ENCODE assay signal across 9 cellular contexts in the genomic region with DNA sequence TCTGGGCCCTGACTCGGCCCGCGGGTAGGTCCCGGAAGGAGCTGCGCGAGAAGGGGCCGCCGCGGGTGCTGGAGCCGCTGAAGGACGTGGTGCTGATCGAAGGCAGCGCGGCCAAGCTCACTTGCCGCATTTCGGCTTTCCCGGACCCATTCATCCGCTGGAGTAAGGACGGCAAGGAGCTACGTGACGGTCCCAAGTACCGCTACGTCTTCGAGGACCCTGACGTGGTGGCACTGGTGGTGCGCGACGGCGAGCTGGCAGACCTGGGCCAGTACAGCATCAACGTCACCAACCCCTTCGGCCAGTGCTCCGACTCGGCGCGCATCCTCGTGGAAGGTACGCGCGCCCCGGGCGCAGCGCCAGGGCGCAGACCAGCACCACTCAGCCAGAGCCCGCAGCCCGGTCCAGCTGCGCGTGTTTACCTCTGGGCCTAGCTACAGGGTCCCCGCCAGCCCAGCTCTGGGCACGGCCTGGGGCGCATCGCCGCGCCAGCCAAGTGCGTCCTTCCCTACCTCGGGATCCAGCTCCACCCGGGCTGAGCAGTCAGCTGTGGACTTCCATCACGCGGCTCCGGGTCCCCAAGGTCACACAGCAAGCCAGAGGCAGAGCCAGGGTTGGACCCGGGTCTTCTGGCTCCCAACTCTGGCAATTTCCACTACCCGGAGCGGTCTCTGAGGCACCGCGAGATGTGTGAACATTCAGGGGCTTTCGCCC. TPM values are rescaled to one million over a fixed set of nuclear protein-coding genes. Genes with fewer than 3 reads are reported as not detected.
A peak's percentile ranks its signal among the peaks of the same experiment; 100 is the strongest.
DNase-seq lines count a peak whose midpoint lies in the region; ATAC-seq and TF ChIP-seq lines count a peak whose summit lies in the region.
"Had no signal": no experiment of that assay in that cellular context is flagged by ENCODE, and none has a peak within 500 bp of the region (broad histone marks: within the 10 kb centered on the region; RNA-seq: fewer than 3 reads in every experiment).

No MANE protein-coding gene starts in this region.

- H3K27ac ChIP-seq in CD8-positive, alpha-beta memory T cell (ENCODE audit: low read depth, low read length), result no peak overlapping the region
- peak overlapping the region; percentile 97 to 99 (median 97) for H3K27ac ChIP-seq in esophagus muscularis mucosa (replicated peaks in 1 of 4)
- H3K27ac ChIP-seq in neutrophil, result no peak overlapping the region
- H3K27ac ChIP-seq in MM.1S (ENCODE audit: low read length), result no peak overlapping the region

- peaks cover 28 to 45% (median 31%) of the 10 kb centered on the region in 3 donors for H3K4me1 Mint-ChIP-seq in CD8-positive, alpha-beta memory T cell
- H3K4me1 Mint-ChIP-seq in T-helper 1 cell treated with Interleukin-12 subunit alpha and Interleukin-12 subunit beta and Interleukin-4 antibody, amounts not matched to agents 30 μg/mL and 1 μg/mL, for 36 hours (ENCODE audit: low read depth), result peaks cover 23% of the 10 kb centered on the region

- no peak for TF ChIP-seq EP300 in esophagus muscularis mucosa (IDR thresholded peaks at IDR 0.05)

- H3K9me3 Mint-ChIP-seq in CD8-positive, alpha-beta memory T cell, result no peaks in the 10 kb centered on the region
- no peaks in the 10 kb centered on the region for H3K9me3 Mint-ChIP-seq in T-helper 1 cell treated with Interleukin-12 subunit alpha and Interleukin-12 subunit beta and Interleukin-4 antibody, amounts not matched to agents 30 μg/mL and 1 μg/mL, for 36 hours

- H3K4me2 ChIP-seq in MM.1S (ENCODE audit: low read depth, low read length), result no peak overlapping the region

- POLR2A ChIA-PET in CD8-positive, alpha-beta memory T cell (lab: Charles Lee), result no interaction called here

- DNase-seq in CD8-positive, alpha-beta memory T cell, result peak in 1 of 5 donors; percentile 8
- DNase-seq in esophagus muscularis mucosa (ENCODE audit: extremely low spot score), result no peak
- no peak for DNase-seq in activated gamma-delta T cell (lab: John Stamatoyannopoulos, UW)
- no peak for DNase-seq in MM.1S
- no peak for DNase-seq in NCI-H2107 treated with DMSO at 0.1 percent for 48 hours (lab: John Stamatoyannopoulos, UW; ENCODE audit: unreplicated experiment)

- H3K36me3 ChIP-seq in CD8-positive, alpha-beta memory T cell (ENCODE audit: insufficient read depth, low read length), result no peaks in the 10 kb centered on the region
- H3K36me3 ChIP-seq in esophagus muscularis mucosa (peaks cover 0 to 19% (median 12%) of the 10 kb centered on the region in 4 donors), neutrophil (peaks cover 2% of the 10 kb centered on the region), MM.1S (replicated peaks; ENCODE audit: insufficient read depth, low read length) (no peaks in the 10 kb centered on the region)

- H4K20me1 ChIP-seq in MM.1S (ENCODE audit: insufficient read depth, low read length), result no peaks in the 10 kb centered on the region

- peaks cover 26% of the 10 kb centered on the region for H3K4me1 ChIP-seq in CD8-positive, alpha-beta memory T cell (ENCODE audit: insufficient read depth, low read length)
- H3K4me1 ChIP-seq in esophagus muscularis mucosa (peaks cover 28 to 85% (median 65%) of the 10 kb centered on the region in 4 donors), neutrophil (ENCODE audit: control insufficient read depth in 1 of 2, insufficient read depth in 1 of 2, low read depth in 1 of 2, low read length in 1 of 2) (peaks cover 27 to 32% of the 10 kb centered on the region in 2 experiments), MM.1S (ENCODE audit: low read length) (peaks cover 11% of the 10 kb centered on the region)

- intact Hi-C loops in esophagus muscularis mucosa (cut with DNase I), result loop anchor here (5.0 kb wide), 1 partner anchor 35 kb away; no protein-coding TSS in a partner anchor

- H3K4me3 Mint-ChIP-seq in CD8-positive, alpha-beta memory T cell, result peak overlapping the region; percentile 85 to 99 (median 96)
- peak overlapping the region; percentile 93 for H3K4me3 Mint-ChIP-seq in T-helper 1 cell treated with Interleukin-12 subunit alpha and Interleukin-12 subunit beta and Interleukin-4 antibody, amounts not matched to agents 30 μg/mL and 1 μg/mL, for 36 hours

- peaks cover 0 to 6% (median 0%) of the 10 kb centered on the region in 3 donors for H3K36me3 Mint-ChIP-seq in CD8-positive, alpha-beta memory T cell
- H3K36me3 Mint-ChIP-seq in T-helper 1 cell treated with Interleukin-12 subunit alpha and Interleukin-12 subunit beta and Interleukin-4 antibody, amounts not matched to agents 30 μg/mL and 1 μg/mL, for 36 hours (ENCODE audit: low read depth), result no peaks in the 10 kb centered on the region

- H3K9me3 ChIP-seq in CD8-positive, alpha-beta memory T cell (ENCODE audit: low read length), result no peaks in the 10 kb centered on the region
- H3K9me3 ChIP-seq in esophagus muscularis mucosa, result no peaks in the 10 kb centered on the region
- no peaks in the 10 kb centered on the region for H3K9me3 ChIP-seq in neutrophil
- H3K9me3 ChIP-seq in MM.1S (replicated peaks; ENCODE audit: insufficient read depth, low read length), result no peaks in the 10 kb centered on the region

- peak; percentile 3 for TF ChIP-seq POLR2A in esophagus muscularis mucosa (IDR thresholded peaks at IDR 0.05; ENCODE audit: low read depth)

- ATAC-seq in HG02798 (IDR thresholded peaks at IDR 0.05; ENCODE audit: poor library complexity, unreplicated experiment), result no peak

- H3K9ac ChIP-seq in MM.1S (ENCODE audit: low read length), result no peak overlapping the region

- CTCF ChIA-PET in CD8-positive, alpha-beta memory T cell (lab: Charles Lee), result interaction anchor here (0.7 to 6.1 kb wide), 7 partner anchors 12 to 145 kb away, joined by 3 to 102 read pairs (median 8); no protein-coding TSS in a partner anchor

- H3K27me3 ChIP-seq in CD8-positive, alpha-beta memory T cell (ENCODE audit: insufficient read depth, low read length, poor library complexity, severe bottlenecking), result peaks cover 36% of the 10 kb centered on the region
- H3K27me3 ChIP-seq in esophagus muscularis mucosa (peaks cover 0 to 23% (median 0%) of the 10 kb centered on the region in 4 donors), neutrophil (peaks cover 58% of the 10 kb centered on the region), MM.1S (replicated peaks; ENCODE audit: insufficient read depth, low read length) (peaks cover 55% of the 10 kb centered on the region)

- H3K27me3 Mint-ChIP-seq in CD8-positive, alpha-beta memory T cell, result peaks cover 34 to 56% of the 10 kb centered on the region in 2 donors
- H3K27me3 Mint-ChIP-seq in T-helper 1 cell treated with Interleukin-12 subunit alpha and Interleukin-12 subunit beta and Interleukin-4 antibody, amounts not matched to agents 30 μg/mL and 1 μg/mL, for 36 hours (ENCODE audit: low read depth), result peaks cover 52% of the 10 kb centered on the region

- H3K4me3 ChIP-seq in CD8-positive, alpha-beta memory T cell (ENCODE audit: low read length), result peak overlapping the region; percentile 77
- H3K4me3 ChIP-seq in esophagus muscularis mucosa, result peak overlapping the region; percentile 65 to 77 (median 72)
- peak overlapping the region; percentile 86 to 88 for H3K4me3 ChIP-seq in neutrophil (ENCODE audit: low read depth in 1 of 2, low read length in 1 of 2)
- H3K4me3 ChIP-seq in MM.1S (ENCODE audit: low read length), result no peak overlapping the region

- TF ChIP-seq CTCF in esophagus muscularis mucosa (IDR thresholded peaks at IDR 0.05), result peak in 1 of 3 experiments; percentile 14
- TF ChIP-seq CTCF in neutrophil (IDR thresholded peaks at IDR 0.05), result no peak
- TF ChIP-seq CTCF in MM.1S (IDR thresholded peaks at IDR 0.05; ENCODE audit: low read length), result no peak

- WGBS in esophagus muscularis mucosa, result 40% methylated on average over 35 of the region's 65 CpGs

- peaks cover 13% of the 10 kb centered on the region for H3K79me2 ChIP-seq in MM.1S (ENCODE audit: low read length)

- H3K9me2 ChIP-seq in MM.1S (replicated peaks; ENCODE audit: insufficient read depth, low read length), result no peaks in the 10 kb centered on the region

- peak overlapping the region in 1 of 8 donors; percentile 34 for H3K27ac Mint-ChIP-seq in CD8-positive, alpha-beta memory T cell
- H3K27ac Mint-ChIP-seq in T-helper 1 cell treated with Interleukin-12 subunit alpha and Interleukin-12 subunit beta and Interleukin-4 antibody, amounts not matched to agents 30 μg/mL and 1 μg/mL, for 36 hours, result no peak overlapping the region

- no peaks in the 10 kb centered on the region for H3F3A ChIP-seq in MM.1S (ENCODE audit: insufficient read depth, low read length)

- H2AFZ ChIP-seq in MM.1S (ENCODE audit: low read length), result no peak overlapping the region

RNA-seq across cellular contexts. Expression of a gene that starts 1.8 kb away (rescaled TPM):
- total RNA-seq in CD8-positive, alpha-beta memory T cell, result 10 to 100 TPM; 36.9 to 37.1 TPM
- polyA plus RNA-seq in CD8-positive, alpha-beta memory T cell, result 32.5 TPM
- total RNA-seq in esophagus muscularis mucosa, result 10 to 100 TPM; 16.2 to 32.6 (median 19.9) TPM

RNA-seq across cellular contexts. Expression of a gene that starts 17.3 kb away (rescaled TPM):
- total RNA-seq in CD8-positive, alpha-beta memory T cell, result not detected
- polyA plus RNA-seq in CD8-positive, alpha-beta memory T cell, result not detected
- not detected for total RNA-seq in esophagus muscularis mucosa
- total RNA-seq: pulmonary artery endothelial cell had no signal

RNA-seq across cellular contexts. Expression of a gene that starts 46.7 kb away (rescaled TPM):
- total RNA-seq in CD8-positive, alpha-beta memory T cell, result 10 to 100 TPM; 32.9 to 36.5 TPM
- 8.7 TPM for polyA plus RNA-seq in CD8-positive, alpha-beta memory T cell
- 10 to 100 TPM; 44.4 to 67.8 (median 58.4) TPM for total RNA-seq in esophagus muscularis mucosa

RNA-seq across cellular contexts. Expression of a gene that starts 46.9 kb away (rescaled TPM):
- 1 to 10 TPM; 5.2 to 6.0 TPM for total RNA-seq in CD8-positive, alpha-beta memory T cell
- not detected for polyA plus RNA-seq in CD8-positive, alpha-beta memory T cell
- 1 to 10 TPM; 3.7 to 4.7 (median 4.2) TPM for total RNA-seq in esophagus muscularis mucosa
- total RNA-seq: pulmonary artery endothelial cell had no signal

Comparison
In these comparisons a context has a peak if more than half of its experiments do, and no peak if none do; other contexts are left out.
1. H3K27ac ChIP-seq: peak in esophagus muscularis mucosa (4 of 4); none in CD8-positive, alpha-beta memory T cell (single experiment), neutrophil (single experiment) and MM.1S (single experiment).